12 cellular contexts compared by ENCODE assay signal in genomic region chr14:68308695-68309094, GRCh38.
DNase-seq lines count a peak whose midpoint lies in the region; ATAC-seq and TF ChIP-seq lines count a peak whose summit lies in the region.
"Had no signal": no experiment of that assay in that cellular context is flagged by ENCODE, and none has a peak within 500 bp of the region (broad histone marks: within the 10 kb centered on the region; RNA-seq: fewer than 3 reads in every experiment).

No MANE protein-coding gene starts in this region.

- no peaks in the 10 kb centered on the region for H3K9me3 Mint-ChIP-seq in Calu3 (ENCODE audit: low read depth, unreplicated experiment)
- H3K9me3 Mint-ChIP-seq: GM23338, immature natural killer cell had no signal

- no peak for TF ChIP-seq CTCF in Calu3 (IDR thresholded peaks at IDR 0.05; ENCODE audit: unreplicated experiment)

- no TSS peak for BruUV-seq in Calu3 (replicated peaks; lab: Mats Ljungman, UMichigan)

- CTCF ChIA-PET in Calu3 (lab: Charles Lee), result interaction anchor here (0.6 to 0.8 kb wide), 4 partner anchors 9 to 290 kb away, joined by 3 to 11 read pairs (median 5); no protein-coding TSS in a partner anchor

- H3K4me1 ChIP-seq in skeletal muscle tissue (ENCODE audit: control insufficient read depth in 3 of 3, insufficient read depth in 3 of 3, low read length in 3 of 3), result peaks cover 7 to 19% (median 11%) of the 10 kb centered on the region in 3 donors

- H3K4me1 Mint-ChIP-seq in Calu3 (ENCODE audit: low read depth, unreplicated experiment) (peaks cover 40% of the 10 kb centered on the region), T-helper 17 cell (peaks cover 27% of the 10 kb centered on the region)

- no peaks in the 10 kb centered on the region for H3K27me3 ChIP-seq in skeletal muscle tissue (ENCODE audit: control insufficient read depth in 3 of 3, insufficient read depth in 3 of 3, low read length in 3 of 3)
- H3K27me3 ChIP-seq: adrenal gland had no signal

- no peak for DNase-seq in Calu3
- no peak for DNase-seq in T-helper 17 cell
- DNase-seq in globus pallidus (ENCODE audit: low spot score), result peak; percentile 60
- DNase-seq in OCI-M1 (lab: John Stamatoyannopoulos, UW), result no peak
- DNase-seq: adrenal gland, immature natural killer cell, T-helper 9 cell had no signal

- H3K9me3 ChIP-seq in T-helper 17 cell (ENCODE audit: control insufficient read depth, low read length, poor library complexity, severe bottlenecking) (no peaks in the 10 kb centered on the region), skeletal muscle tissue (ENCODE audit: control insufficient read depth in 3 of 3, low read length in 3 of 3) (no peaks in the 10 kb centered on the region)
- H3K9me3 ChIP-seq: adrenal gland had no signal

- no peaks in the 10 kb centered on the region for H3K36me3 ChIP-seq in skeletal muscle tissue (ENCODE audit: control insufficient read depth in 3 of 3, insufficient read depth in 3 of 3, low read length in 3 of 3)
- H3K36me3 ChIP-seq: adrenal gland had no signal

- no peak overlapping the region for H3K9ac ChIP-seq in skeletal muscle tissue (ENCODE audit: low read depth in 1 of 3, low read length in 3 of 3)

- no peak overlapping the region for H3K4me3 ChIP-seq in skeletal muscle tissue (ENCODE audit: low read length in 3 of 3)
- H3K4me3 ChIP-seq: adrenal gland, GM23338 had no signal

- H3K27ac ChIP-seq in skeletal muscle tissue (ENCODE audit: low read depth, low read length), result peak overlapping the region; percentile 50

- H3K27ac Mint-ChIP-seq in Calu3 (ENCODE audit: unreplicated experiment) (peak overlapping the region; percentile 98), T-helper 17 cell (peak overlapping the region; percentile 67)
- H3K27ac Mint-ChIP-seq: GM23338 had no signal

- intact Hi-C loops in Calu3 (cut with micrococcal nuclease; ENCODE audit: unreplicated experiment), result loop anchor here (5.0 to 10.0 kb wide), 4 partner anchors 59 to 349 kb away; no protein-coding TSS in a partner anchor

- peaks cover 13% of the 10 kb centered on the region for H3K36me3 Mint-ChIP-seq in Calu3 (ENCODE audit: insufficient read depth, unreplicated experiment)
- H3K36me3 Mint-ChIP-seq in T-helper 17 cell (ENCODE audit: low read depth), result no peaks in the 10 kb centered on the region

- H3K4me3 Mint-ChIP-seq in Calu3 (ENCODE audit: low read depth, unreplicated experiment), result no peak overlapping the region
- H3K4me3 Mint-ChIP-seq in T-helper 17 cell, result no peak overlapping the region
- H3K4me3 Mint-ChIP-seq: GM23338, immature natural killer cell had no signal

- ATAC-seq in T-helper 17 cell, result no peak
- ATAC-seq in GM18517 (IDR thresholded peaks at IDR 0.05; ENCODE audit: unreplicated experiment), result no peak
- ATAC-seq in HG02938 (IDR thresholded peaks at IDR 0.05; ENCODE audit: unreplicated experiment), result no peak
- ATAC-seq in HG03175 (IDR thresholded peaks at IDR 0.05; ENCODE audit: unreplicated experiment), result no peak
- ATAC-seq: GM23338 had no signal

- H3K27me3 Mint-ChIP-seq in Calu3 (ENCODE audit: unreplicated experiment) (no peaks in the 10 kb centered on the region), T-helper 17 cell (no peaks in the 10 kb centered on the region)
